12 cellular contexts compared by ENCODE assay signal in the genomic region with DNA sequence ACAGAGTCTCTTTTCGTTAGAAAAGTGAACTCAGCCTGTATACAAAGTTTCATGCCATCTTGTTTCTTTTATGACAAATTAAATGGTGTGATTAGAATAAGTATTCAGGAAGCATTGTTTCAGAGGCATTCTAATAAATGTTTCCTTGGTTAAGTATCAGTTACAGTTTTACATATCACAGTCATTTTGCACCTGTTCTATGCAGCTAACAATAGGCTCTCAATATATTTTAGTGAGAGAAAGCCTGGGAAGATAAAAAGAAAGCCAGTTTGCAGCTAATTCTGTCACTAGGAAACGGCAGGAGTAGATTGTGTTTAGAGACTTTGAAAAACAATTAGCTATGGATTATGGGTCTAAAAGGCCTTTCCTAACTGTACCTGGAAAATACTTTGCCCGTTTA.
"Had no signal": no experiment of that assay in that cellular context is flagged by ENCODE, and none has a peak within 500 bp of the region (broad histone marks: within the 10 kb centered on the region; RNA-seq: fewer than 3 reads in every experiment).

No MANE protein-coding gene starts in this region.

- ATAC-seq: activated T-helper 17 cell treated with anti-CD3 and anti-CD28 coated beads, Interleukin-2, amount 50 U/mL, for 72 hours; gastroesophageal sphincter; heart right ventricle; left cardiac atrium; lower lobe of right lung; pancreas; stimulated activated memory B cell treated with anti-CD40 and anti-IgM and Interleukin-4, amounts not matched to agents 10 μg/mL and 1 μg/mL and 100 μg/mL, for 72 hours had no signal

- H3K4me3 Mint-ChIP-seq: activated T-helper 17 cell treated with anti-CD3 and anti-CD28 coated beads, Interleukin-2, amount 50 U/mL, for 72 hours; stimulated activated memory B cell treated with anti-CD40 and anti-IgM and Interleukin-4, amounts not matched to agents 10 μg/mL and 1 μg/mL and 100 μg/mL, for 72 hours had no signal

- H3K27ac Mint-ChIP-seq: activated T-helper 17 cell treated with anti-CD3 and anti-CD28 coated beads, Interleukin-2, amount 50 U/mL, for 72 hours; stimulated activated memory B cell treated with anti-CD40 and anti-IgM and Interleukin-4, amounts not matched to agents 10 μg/mL and 1 μg/mL and 100 μg/mL, for 72 hours had no signal

- H3K9me3 ChIP-seq: gastroesophageal sphincter, heart right ventricle, lower lobe of right lung, pancreas had no signal

- DNase-seq: activated CD4-positive, alpha-beta T cell treated with anti-CD3 and anti-CD28 coated beads, Interleukin-2, amount 50 U/mL, for 48 hours; activated naive CD4-positive, alpha-beta T cell treated with Interleukin-2 at 50 U/mL for 16 hours; aorta; heart right ventricle; left cardiac atrium; lower lobe of right lung; pancreas; stimulated activated CD4-positive, alpha-beta T cell treated with anti-CD3 and anti-CD28 coated beads, Interleukin-2, amount 100 ng/mL, for 48 hours had no signal

- H3K36me3 ChIP-seq: gastroesophageal sphincter, heart right ventricle, lower lobe of right lung, pancreas, WERI-Rb-1 had no signal

- H3K4me1 Mint-ChIP-seq: activated T-helper 17 cell treated with anti-CD3 and anti-CD28 coated beads, Interleukin-2, amount 50 U/mL, for 72 hours; stimulated activated memory B cell treated with anti-CD40 and anti-IgM and Interleukin-4, amounts not matched to agents 10 μg/mL and 1 μg/mL and 100 μg/mL, for 72 hours had no signal

- H3K27me3 Mint-ChIP-seq: activated T-helper 17 cell treated with anti-CD3 and anti-CD28 coated beads, Interleukin-2, amount 50 U/mL, for 72 hours; stimulated activated memory B cell treated with anti-CD40 and anti-IgM and Interleukin-4, amounts not matched to agents 10 μg/mL and 1 μg/mL and 100 μg/mL, for 72 hours had no signal

- H3K4me3 ChIP-seq: gastroesophageal sphincter, heart right ventricle, lower lobe of right lung, pancreas had no signal

- H3K27me3 ChIP-seq: gastroesophageal sphincter, heart right ventricle, pancreas had no signal

- H3K27ac ChIP-seq: gastroesophageal sphincter, heart right ventricle, lower lobe of right lung, pancreas, WERI-Rb-1 had no signal

- H3K4me1 ChIP-seq: gastroesophageal sphincter, heart right ventricle, lower lobe of right lung, pancreas had no signal

- H3K36me3 Mint-ChIP-seq: stimulated activated memory B cell treated with anti-CD40 and anti-IgM and Interleukin-4, amounts not matched to agents 10 μg/mL and 1 μg/mL and 100 μg/mL, for 72 hours had no signal
